In the genomic region with DNA sequence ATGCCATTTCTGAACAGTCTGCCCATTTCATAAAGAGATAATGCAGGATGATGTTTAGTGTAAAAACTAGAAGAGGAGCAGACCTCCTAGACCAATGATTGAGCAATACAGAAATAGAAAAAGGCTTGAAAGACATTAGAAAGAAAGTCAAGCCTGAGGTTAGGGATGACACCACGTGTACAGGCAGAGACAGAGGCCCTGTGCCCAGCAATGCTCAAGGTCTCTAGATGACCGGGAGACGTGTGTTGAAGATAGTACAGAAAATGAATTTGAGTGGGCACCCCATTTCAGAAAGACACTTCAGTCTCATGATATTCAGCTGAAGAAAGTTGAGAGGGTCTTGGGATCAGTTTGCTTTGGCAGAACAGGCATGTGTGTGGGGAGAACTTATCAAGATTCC, we compare ENCODE assay signal across 26 cellular contexts. TPM values are rescaled to one million over a fixed set of nuclear protein-coding genes. Genes with fewer than 3 reads are reported as not detected.
DNase-seq lines count a peak whose midpoint lies in the region; ATAC-seq, FAIRE-seq and TF ChIP-seq lines count a peak whose summit lies in the region.
"Had no signal": no experiment of that assay in that cellular context is flagged by ENCODE, and none has a peak within 500 bp of the region (broad histone marks: within the 10 kb centered on the region; RNA-seq: fewer than 3 reads in every experiment).

No MANE protein-coding gene starts in this region.

- CTCF ChIA-PET in HepG2 (lab: Yijun Ruan, JAX; ENCODE audit: low intra/inter-chr PET ratio, low total read pairs): no interaction called here
- CTCF ChIA-PET in MCF 10A (lab: Yijun Ruan, JAX): no interaction called here

- ATAC-seq in HepG2 (no peak), right lobe of liver (no peak)
- ATAC-seq in activated T-helper 17 cell treated with anti-CD3 and anti-CD28 coated beads, Interleukin-2, amount 50 U/mL, for 72 hours (replicated peaks): no peak
- ATAC-seq: A549, GM12878 had no signal

- no peak overlapping the region for H3K4ac ChIP-seq in mesenchymal stem cell (ENCODE audit: low read depth in 1 of 2, low read length in 2 of 2)

- no peak for DNase-seq in HepG2 (ENCODE audit: low spot score)
- no peak for DNase-seq in right lobe of liver
- no peak for DNase-seq in mesenchymal stem cell
- no peak for DNase-seq in RKO (ENCODE audit: low spot score)
- DNase-seq in ecto neural progenitor cell (ENCODE audit: low spot score): no peak
- no peak for DNase-seq in MCF 10A (ENCODE audit: unreplicated experiment)
- DNase-seq: 8988T; ACHN; AML-193; BE2C; CD4-positive, alpha-beta T cell; CD8-positive, alpha-beta memory T cell; DMS 273 treated with DMSO at 0.1 percent for 48 hours; DMS79; EL; GDM1; GOT3; HFFc6 had no signal

- H3K36me3 Mint-ChIP-seq in activated T-helper 17 cell treated with anti-CD3 and anti-CD28 coated beads, Interleukin-2, amount 50 U/mL, for 72 hours (ENCODE audit: low read depth): peaks cover 22% of the 10 kb centered on the region
- peaks cover 29% of the 10 kb centered on the region for H3K36me3 Mint-ChIP-seq in MCF 10A (ENCODE audit: insufficient read depth, unreplicated experiment)

- H2BK12ac ChIP-seq in mesenchymal stem cell (ENCODE audit: low read length in 2 of 2): no peak overlapping the region

- no peaks in the 10 kb centered on the region for H4K20me1 ChIP-seq in HepG2 (ENCODE audit: insufficient read depth, low read length)

- no peak overlapping the region for H2BK120ac ChIP-seq in mesenchymal stem cell (ENCODE audit: low read depth, low read length)

- no peak overlapping the region for H2BK15ac ChIP-seq in mesenchymal stem cell (ENCODE audit: low read depth, poor library complexity, severe bottlenecking)

- no peaks in the 10 kb centered on the region for H3K27me3 Mint-ChIP-seq in activated T-helper 17 cell treated with anti-CD3 and anti-CD28 coated beads, Interleukin-2, amount 50 U/mL, for 72 hours
- no peaks in the 10 kb centered on the region for H3K27me3 Mint-ChIP-seq in MCF 10A (ENCODE audit: insufficient read depth, unreplicated experiment)
- H3K27me3 Mint-ChIP-seq: CD4-positive, alpha-beta T cell; CD8-positive, alpha-beta memory T cell had no signal

- H3K4me2 ChIP-seq in HepG2 (ENCODE audit: low read depth, low read length) (no peak overlapping the region), mesenchymal stem cell (ENCODE audit: low read length, poor library complexity, severe bottlenecking) (no peak overlapping the region)
- H3K4me2 ChIP-seq: A549; BLaER1 treated with 17β-estradiol and CSF1 and Interleukin-3, amounts not matched to agents 10 nM and 100 nM had no signal

- peak overlapping the region; percentile 10 for H3K27ac Mint-ChIP-seq in activated T-helper 17 cell treated with anti-CD3 and anti-CD28 coated beads, Interleukin-2, amount 50 U/mL, for 72 hours
- H3K27ac Mint-ChIP-seq in MCF 10A (ENCODE audit: low read depth, unreplicated experiment): no peak overlapping the region
- H3K27ac Mint-ChIP-seq: CD4-positive, alpha-beta T cell; HFFc6 had no signal

- H3K79me1 ChIP-seq in mesenchymal stem cell (replicated peaks; ENCODE audit: low read length, poor library complexity, severe bottlenecking): peaks cover 31% of the 10 kb centered on the region

- FAIRE-seq in HepG2 (lab: Jason Lieb, UNC): no peak
- FAIRE-seq: A549, D721Med, GM12878, H54 had no signal

- H3K9me3 Mint-ChIP-seq in activated T-helper 17 cell treated with anti-CD3 and anti-CD28 coated beads, Interleukin-2, amount 50 U/mL, for 72 hours: no peaks in the 10 kb centered on the region
- no peaks in the 10 kb centered on the region for H3K9me3 Mint-ChIP-seq in MCF 10A (ENCODE audit: unreplicated experiment)
- H3K9me3 Mint-ChIP-seq: CD4-positive, alpha-beta T cell; CD8-positive, alpha-beta memory T cell; HFFc6 had no signal

- no peak for TF ChIP-seq EP300 in HepG2 (IDR thresholded peaks at IDR 0.05; ENCODE audit: low read depth in 2 of 2, low read length in 2 of 2)
- no peak for TF ChIP-seq EP300 in HepG2 (CRISPR knock-in tag; IDR thresholded peaks at IDR 0.05; ENCODE audit: borderline replicate concordance)

- POLR2A ChIA-PET in HepG2 (lab: Yijun Ruan, JAX): no interaction called here
- POLR2A ChIA-PET in MCF 10A (lab: Yijun Ruan, JAX): no interaction called here

- no peak for TF ChIP-seq RAD21 in HepG2 (CRISPR knock-in tag; IDR thresholded peaks at IDR 0.05)

- peak overlapping the region; percentile 54 for H2AK5ac ChIP-seq in mesenchymal stem cell (ENCODE audit: low read length, severe bottlenecking)

- TF ChIP-seq POLR2A in HepG2 (IDR thresholded peaks at IDR 0.05; ENCODE audit: insufficient read depth in 1 of 2, low read depth in 2 of 2, low read length in 2 of 2) (no peak), right lobe of liver (IDR thresholded peaks at IDR 0.05) (no peak)

- H3K9ac ChIP-seq in HepG2 (ENCODE audit: insufficient read depth, low read depth, low read length) (no peak overlapping the region), mesenchymal stem cell (ENCODE audit: low read length) (peak overlapping the region; percentile 9)

- H4K91ac ChIP-seq in mesenchymal stem cell (ENCODE audit: low read length): no peak overlapping the region

- H3K4me1 ChIP-seq in HepG2 (ENCODE audit: insufficient read depth, low read length) (peaks cover 32% of the 10 kb centered on the region), right lobe of liver (peaks cover 0 to 18% (median 2%) of the 10 kb centered on the region in 4 donors), mesenchymal stem cell (ENCODE audit: control insufficient read depth, insufficient read depth, low read depth, low read length) (peaks cover 25% of the 10 kb centered on the region)
- H3K4me1 ChIP-seq: BE2C had no signal

- in situ Hi-C loops in HepG2 (cut with HindIII; ENCODE audit: extremely low pct_ligation_motif_present, low pct_unique_long_range_greater_than_20kb): no loop called here

- BruUV-seq in HepG2 (replicated peaks; lab: Mats Ljungman, UMichigan): no TSS peak
- no TSS peak for BruUV-seq in MCF 10A (replicated peaks; lab: Mats Ljungman, UMichigan)

- peaks cover 14% of the 10 kb centered on the region for H3K4me1 Mint-ChIP-seq in activated T-helper 17 cell treated with anti-CD3 and anti-CD28 coated beads, Interleukin-2, amount 50 U/mL, for 72 hours
- peaks cover 26% of the 10 kb centered on the region for H3K4me1 Mint-ChIP-seq in MCF 10A (ENCODE audit: insufficient read depth, unreplicated experiment)

- H3K4me3 ChIP-seq in HepG2 (replicated peaks in 1 of 3; ENCODE audit: insufficient read depth in 1 of 3, low read depth in 2 of 3, low read length in 3 of 3) (no peak overlapping the region), right lobe of liver (no peak overlapping the region), mesenchymal stem cell (ENCODE audit: insufficient read depth in 1 of 2, low read depth in 1 of 2, low read length in 2 of 2) (no peak overlapping the region)
- H3K4me3 ChIP-seq: A549; BLaER1 treated with 17β-estradiol and CSF1 and Interleukin-3, amounts not matched to agents 10 nM and 100 nM; GM12878; HAP-1 had no signal

- H3K14ac ChIP-seq in mesenchymal stem cell (ENCODE audit: low read length in 2 of 2): no peak overlapping the region

- H2BK5ac ChIP-seq in mesenchymal stem cell (ENCODE audit: low read depth, low read length, poor library complexity, severe bottlenecking): no peak overlapping the region

- TF ChIP-seq CTCF in HepG2 (CRISPR knock-in tag; IDR thresholded peaks at IDR 0.05) (no peak), right lobe of liver (IDR thresholded peaks at IDR 0.05) (no peak), MCF 10A (IDR thresholded peaks at IDR 0.05; ENCODE audit: unreplicated experiment) (no peak)

- no peak overlapping the region for H3K4me3 Mint-ChIP-seq in activated T-helper 17 cell treated with anti-CD3 and anti-CD28 coated beads, Interleukin-2, amount 50 U/mL, for 72 hours
- no peak overlapping the region for H3K4me3 Mint-ChIP-seq in MCF 10A (ENCODE audit: unreplicated experiment)
- H3K4me3 Mint-ChIP-seq: CD14-positive monocyte; CD4-positive, alpha-beta T cell; HFFc6 had no signal

- H2AFZ ChIP-seq in HepG2 (ENCODE audit: low read length) (no peak overlapping the region), mesenchymal stem cell (ENCODE audit: low read depth, low read length) (no peak overlapping the region)

- intact Hi-C loops in HepG2 (cut with micrococcal nuclease; ENCODE audit: unreplicated experiment): no loop called here
- intact Hi-C loops in right lobe of liver (cut with DNase I): no loop called here
- intact Hi-C loops in MCF 10A (cut with micrococcal nuclease): no loop called here

- 90% methylated on average over 3 of the region's 3 CpGs for WGBS in HepG2 (ENCODE audit: low lambda C conversion rate)
- WGBS in right lobe of liver (ENCODE audit: insufficient coverage, low coverage, low lambda C conversion rate, missing lambda C conversion rate): 83% methylated on average over 3 of the region's 3 CpGs
- 94% methylated on average over 3 of the region's 3 CpGs for WGBS in mesenchymal stem cell

- H3K18ac ChIP-seq in mesenchymal stem cell (ENCODE audit: low read depth in 1 of 2, low read length in 2 of 2): no peak overlapping the region

- H3K9me3 ChIP-seq in HepG2 (ENCODE audit: low read length): no peaks in the 10 kb centered on the region
- no peaks in the 10 kb centered on the region for H3K9me3 ChIP-seq in right lobe of liver
- H3K9me3 ChIP-seq in mesenchymal stem cell (ENCODE audit: control insufficient read depth, low read length): no peaks in the 10 kb centered on the region
- H3K9me3 ChIP-seq: A549; BE2C; BLaER1 treated with 17β-estradiol and CSF1 and Interleukin-3, amounts not matched to agents 10 nM and 100 nM; HAP-1 had no signal

- H3K36me3 ChIP-seq in HepG2 (replicated peaks in 1 of 2; ENCODE audit: control insufficient read depth in 1 of 2, insufficient read depth in 2 of 2, low read length in 2 of 2): peaks cover 6 to 14% of the 10 kb centered on the region in 2 experiments; a peak in 4 of 5 replicates
- H3K36me3 ChIP-seq in right lobe of liver: peaks cover 0 to 9% (median 0%) of the 10 kb centered on the region in 4 donors
- H3K36me3 ChIP-seq in mesenchymal stem cell (ENCODE audit: control insufficient read depth in 1 of 2, insufficient read depth in 2 of 2, low read depth in 1 of 2, low read length in 2 of 2): peaks cover 7 to 45% of the 10 kb centered on the region in 2 experiments
- H3K36me3 ChIP-seq: BE2C had no signal

- no peaks in the 10 kb centered on the region for H3K27me3 ChIP-seq in HepG2 (ENCODE audit: control insufficient read depth in 1 of 2, insufficient read depth in 2 of 2, low read length in 2 of 2)
- no peaks in the 10 kb centered on the region for H3K27me3 ChIP-seq in right lobe of liver
- no peaks in the 10 kb centered on the region for H3K27me3 ChIP-seq in mesenchymal stem cell (ENCODE audit: control insufficient read depth in 1 of 2, insufficient read depth in 1 of 2, low read length in 2 of 2)
- H3K27me3 ChIP-seq: BE2C; BLaER1 treated with 17β-estradiol and CSF1 and Interleukin-3, amounts not matched to agents 10 nM and 100 nM had no signal

- H3K27ac ChIP-seq in HepG2 (ENCODE audit: extremely low read length, insufficient read depth, low read length) (no peak overlapping the region), right lobe of liver (no peak overlapping the region), mesenchymal stem cell (ENCODE audit: low read length, poor library complexity, severe bottlenecking) (no peak overlapping the region)
- H3K27ac ChIP-seq: A549; BLaER1 treated with 17β-estradiol and CSF1 and Interleukin-3, amounts not matched to agents 10 nM and 100 nM had no signal

- no peak overlapping the region for H4K8ac ChIP-seq in mesenchymal stem cell (ENCODE audit: low read length)

- H3K23ac ChIP-seq in mesenchymal stem cell (ENCODE audit: low read length in 2 of 2): no peak overlapping the region

- H3K79me2 ChIP-seq in HepG2 (ENCODE audit: insufficient read depth, low read length): peaks cover 11% of the 10 kb centered on the region

RNA-seq across cellular contexts. Expression of a gene that starts 5.4 kb away (rescaled TPM):
- total RNA-seq in HepG2 (2016; rRNA removed; fragmentation: Illumina TruSeq; extraction: Trizol) (4.3 and 5.5 TPM in 2 replicates), right lobe of liver (1 to 10 TPM; 4.8 to 6.1 (median 5.3) TPM), MCF 10A (2022) (9.8 and 11.0 TPM in 2 replicates)
- total RNA-seq in HepG2 (2016; cell fraction: cytosol; rRNA removed; fragmentation: Illumina TruSeq; extraction: Trizol; ENCODE audit: low read depth): 2.5 and 4.3 TPM in 2 replicates
- 4.4 and 4.8 TPM in 2 replicates for total RNA-seq in HepG2 (2016; cell fraction: insoluble cytoplasmic fraction; rRNA removed; fragmentation: Illumina TruSeq; extraction: Trizol)
- total RNA-seq in HepG2 (2016; cell fraction: membrane; rRNA removed; fragmentation: Illumina TruSeq; extraction: Trizol): 6.5 and 7.9 TPM in 2 replicates
- 2.7 and 3.1 TPM in 2 replicates for total RNA-seq in HepG2 (2016; cell fraction: nucleus; rRNA removed; fragmentation: Illumina TruSeq; extraction: Trizol)
- polyA plus RNA-seq in HepG2 (2011; rRNA removed): 4.7 and 6.1 TPM in 2 replicates
- 2.8 and 3.4 TPM in 2 replicates for polyA plus RNA-seq in HepG2 (2011; cell fraction: cytosol; rRNA removed)
- 4.1 and 4.6 TPM in 2 replicates for polyA plus RNA-seq in HepG2 (2011; cell fraction: nucleus; rRNA removed)
- 8.4 and 8.9 TPM in 2 replicates for polyA plus RNA-seq in HepG2 (2012)
- 7.0 and 8.5 TPM in 2 replicates for polyA plus RNA-seq in HepG2 (2016; cell fraction: cytosol; fragmentation: Illumina TruSeq; extraction: Trizol; ENCODE audit: low read depth)
- 5.8 and 6.7 TPM in 2 replicates for polyA plus RNA-seq in HepG2 (2016; cell fraction: insoluble cytoplasmic fraction; fragmentation: Illumina TruSeq; extraction: Trizol; ENCODE audit: low read depth)
- polyA plus RNA-seq in HepG2 (2016; cell fraction: membrane; fragmentation: Illumina TruSeq; extraction: Trizol; ENCODE audit: low read depth): 7.0 and 8.2 TPM in 2 replicates
- polyA plus RNA-seq in HepG2 (2016; cell fraction: nucleus; fragmentation: Illumina TruSeq; extraction: Trizol; ENCODE audit: insufficient read depth, low read depth): 4.4 and 6.0 TPM in 2 replicates
- polyA minus RNA-seq in HepG2 (2011; rRNA and poly(A)+ RNA removed; ENCODE audit: low replicate concordance): 8.2 and 20.5 TPM in 2 replicates
- polyA minus RNA-seq in HepG2 (2011; cell fraction: cytosol; rRNA and poly(A)+ RNA removed): 3.7 and 4.2 TPM in 2 replicates
- polyA minus RNA-seq in HepG2 (2011; cell fraction: nucleus; rRNA and poly(A)+ RNA removed): 6.4 and 10.4 TPM in 2 replicates
- total RNA-seq in activated T-helper 17 cell treated with anti-CD3 and anti-CD28 coated beads, Interleukin-2, amount 50 U/mL, for 72 hours: 1 to 10 TPM; 6.4 to 7.2 TPM
- polyA plus RNA-seq in mesenchymal stem cell (2013, experiment 1 of 2): 7.1 TPM
- 7.2 TPM for polyA plus RNA-seq in mesenchymal stem cell (2013, experiment 2 of 2)

RNA-seq across cellular contexts. Expression of a gene that starts 5.6 kb away (rescaled TPM):
- total RNA-seq in HepG2 (2016; rRNA removed; fragmentation: Illumina TruSeq; extraction: Trizol) (14.2 and 15.0 TPM in 2 replicates), right lobe of liver (10 to 100 TPM; 17.2 to 21.0 (median 19.2) TPM), MCF 10A (2022) (12.4 and 18.6 TPM in 2 replicates)
- 8.8 and 12.0 TPM in 2 replicates for total RNA-seq in HepG2 (2016; cell fraction: cytosol; rRNA removed; fragmentation: Illumina TruSeq; extraction: Trizol; ENCODE audit: low read depth)
- total RNA-seq in HepG2 (2016; cell fraction: insoluble cytoplasmic fraction; rRNA removed; fragmentation: Illumina TruSeq; extraction: Trizol): 14.9 and 18.9 TPM in 2 replicates
- total RNA-seq in HepG2 (2016; cell fraction: membrane; rRNA removed; fragmentation: Illumina TruSeq; extraction: Trizol): 9.7 and 14.4 TPM in 2 replicates
- 12.8 and 14.7 TPM in 2 replicates for total RNA-seq in HepG2 (2016; cell fraction: nucleus; rRNA removed; fragmentation: Illumina TruSeq; extraction: Trizol)
- polyA plus RNA-seq in HepG2 (2011; rRNA removed): 16.0 and 16.5 TPM in 2 replicates
- polyA plus RNA-seq in HepG2 (2011; cell fraction: cytosol; rRNA removed): 8.0 and 9.7 TPM in 2 replicates
- polyA plus RNA-seq in HepG2 (2011; cell fraction: nucleus; rRNA removed): 46.6 and 61.0 TPM in 2 replicates
- polyA plus RNA-seq in HepG2 (2012): 10.3 and 10.4 TPM in 2 replicates
- polyA plus RNA-seq in HepG2 (2016; cell fraction: cytosol; fragmentation: Illumina TruSeq; extraction: Trizol; ENCODE audit: low read depth): 8.0 and 11.6 TPM in 2 replicates
- 19.2 and 26.7 TPM in 2 replicates for polyA plus RNA-seq in HepG2 (2016; cell fraction: insoluble cytoplasmic fraction; fragmentation: Illumina TruSeq; extraction: Trizol; ENCODE audit: low read depth)
- 11.3 and 19.5 TPM in 2 replicates for polyA plus RNA-seq in HepG2 (2016; cell fraction: membrane; fragmentation: Illumina TruSeq; extraction: Trizol; ENCODE audit: low read depth)
- 37.0 and 37.2 TPM in 2 replicates for polyA plus RNA-seq in HepG2 (2016; cell fraction: nucleus; fragmentation: Illumina TruSeq; extraction: Trizol; ENCODE audit: insufficient read depth, low read depth)
- 18.0 and 28.2 TPM in 2 replicates for polyA minus RNA-seq in HepG2 (2011; rRNA and poly(A)+ RNA removed; ENCODE audit: low replicate concordance)
- polyA minus RNA-seq in HepG2 (2011; cell fraction: cytosol; rRNA and poly(A)+ RNA removed): 7.1 and 8.4 TPM in 2 replicates
- 23.1 and 28.8 TPM in 2 replicates for polyA minus RNA-seq in HepG2 (2011; cell fraction: nucleus; rRNA and poly(A)+ RNA removed)
- total RNA-seq in activated T-helper 17 cell treated with anti-CD3 and anti-CD28 coated beads, Interleukin-2, amount 50 U/mL, for 72 hours: 10 to 100 TPM; 30.8 to 33.5 TPM
- polyA plus RNA-seq in mesenchymal stem cell (2013, experiment 1 of 2): 13.9 TPM
- 12.1 TPM for polyA plus RNA-seq in mesenchymal stem cell (2013, experiment 2 of 2)

RNA-seq across cellular contexts. Expression of a gene that starts 43.1 kb away (rescaled TPM):
- total RNA-seq in HepG2 (2016; rRNA removed; fragmentation: Illumina TruSeq; extraction: Trizol) (23.0 and 26.6 TPM in 2 replicates), right lobe of liver (10 to 100 TPM; 10.4 to 28.8 (median 17.3) TPM), MCF 10A (2022) (33.8 and 39.5 TPM in 2 replicates)
- 34.5 and 35.0 TPM in 2 replicates for total RNA-seq in HepG2 (2016; cell fraction: cytosol; rRNA removed; fragmentation: Illumina TruSeq; extraction: Trizol; ENCODE audit: low read depth)
- 19.6 and 31.0 TPM in 2 replicates for total RNA-seq in HepG2 (2016; cell fraction: insoluble cytoplasmic fraction; rRNA removed; fragmentation: Illumina TruSeq; extraction: Trizol)
- total RNA-seq in HepG2 (2016; cell fraction: membrane; rRNA removed; fragmentation: Illumina TruSeq; extraction: Trizol): 18.9 and 21.9 TPM in 2 replicates
- 27.8 and 29.3 TPM in 2 replicates for total RNA-seq in HepG2 (2016; cell fraction: nucleus; rRNA removed; fragmentation: Illumina TruSeq; extraction: Trizol)
- 20.1 and 24.9 TPM in 2 replicates for polyA plus RNA-seq in HepG2 (2011; rRNA removed)
- 16.7 and 20.6 TPM in 2 replicates for polyA plus RNA-seq in HepG2 (2011; cell fraction: cytosol; rRNA removed)
- polyA plus RNA-seq in HepG2 (2011; cell fraction: nucleus; rRNA removed): 78.3 and 80.8 TPM in 2 replicates
- 18.5 and 21.7 TPM in 2 replicates for polyA plus RNA-seq in HepG2 (2012)
- 7.5 and 8.3 TPM in 2 replicates for polyA plus RNA-seq in HepG2 (2016; cell fraction: cytosol; fragmentation: Illumina TruSeq; extraction: Trizol; ENCODE audit: low read depth)
- 19.2 and 22.3 TPM in 2 replicates for polyA plus RNA-seq in HepG2 (2016; cell fraction: insoluble cytoplasmic fraction; fragmentation: Illumina TruSeq; extraction: Trizol; ENCODE audit: low read depth)
- polyA plus RNA-seq in HepG2 (2016; cell fraction: membrane; fragmentation: Illumina TruSeq; extraction: Trizol; ENCODE audit: low read depth): 10.0 and 11.1 TPM in 2 replicates
- polyA plus RNA-seq in HepG2 (2016; cell fraction: nucleus; fragmentation: Illumina TruSeq; extraction: Trizol; ENCODE audit: insufficient read depth, low read depth): 47.8 and 50.0 TPM in 2 replicates
- 43.9 and 69.9 TPM in 2 replicates for polyA minus RNA-seq in HepG2 (2011; rRNA and poly(A)+ RNA removed; ENCODE audit: low replicate concordance)
- 10.0 and 13.9 TPM in 2 replicates for polyA minus RNA-seq in HepG2 (2011; cell fraction: cytosol; rRNA and poly(A)+ RNA removed)
- polyA minus RNA-seq in HepG2 (2011; cell fraction: nucleus; rRNA and poly(A)+ RNA removed): 46.6 and 47.5 TPM in 2 replicates
- total RNA-seq in activated T-helper 17 cell treated with anti-CD3 and anti-CD28 coated beads, Interleukin-2, amount 50 U/mL, for 72 hours: 10 to 100 TPM; 33.8 to 64.7 TPM
- 25.6 TPM for polyA plus RNA-seq in mesenchymal stem cell (2013, experiment 1 of 2)
- 26.0 TPM for polyA plus RNA-seq in mesenchymal stem cell (2013, experiment 2 of 2)
